In genomic region chr1:182603646-182604127, GRCh38 we compare ENCODE assay signal across 8 cellular contexts. TPM values are rescaled to one million over a fixed set of nuclear protein-coding genes. Genes with fewer than 3 reads are reported as not detected.
DNase-seq lines count a peak whose midpoint lies in the region; ATAC-seq, FAIRE-seq and TF ChIP-seq lines count a peak whose summit lies in the region.

No MANE protein-coding gene starts in this region.

- FAIRE-seq in small intestine (lab: Jason Lieb, UNC): no peak

- TF ChIP-seq CTCF in choroid plexus epithelial cell (conservative IDR thresholded peaks at IDR 0.05; ENCODE audit: low read depth, low read length): no peak
- no peak for TF ChIP-seq CTCF in neural progenitor cell (IDR thresholded peaks at IDR 0.05)
- no peak for TF ChIP-seq CTCF in WERI-Rb-1 (IDR thresholded peaks at IDR 0.05; ENCODE audit: low read depth, low read length)
- no peak for TF ChIP-seq CTCF in GM13976 (IDR thresholded peaks at IDR 0.05; ENCODE audit: borderline replicate concordance, control extremely low read depth, extremely low read depth, insufficient read depth, missing control alignments)

- H3K4me3 ChIP-seq in choroid plexus epithelial cell (ENCODE audit: low read depth, low read length) (peak overlapping the region; percentile 49), neural progenitor cell (peak overlapping the region; percentile 42), WERI-Rb-1 (ENCODE audit: low read depth, low read length) (no peak overlapping the region), small intestine (ENCODE audit: low read depth in 1 of 2, low read length in 2 of 2) (peak overlapping the region in 1 of 2 donors; percentile 38)

- in situ Hi-C loops in GM13976 (cut with MboI; ENCODE audit: low sequenced_read_pairs, unreplicated experiment): no loop called here

- H3K27ac ChIP-seq in neural progenitor cell: no peak overlapping the region
- no peak overlapping the region for H3K27ac ChIP-seq in WERI-Rb-1
- H3K27ac ChIP-seq in small intestine (ENCODE audit: low read depth in 1 of 2, low read length in 1 of 2): peak overlapping the region in 1 of 2 donors; percentile 18

- H3K36me3 Mint-ChIP-seq in activated T-cell treated with anti-CD3 and anti-CD28 coated beads, Interleukin-2, amount 50 U/mL, for 4 hours (ENCODE audit: insufficient read depth): peaks cover 11% of the 10 kb centered on the region
- no peaks in the 10 kb centered on the region for H3K36me3 Mint-ChIP-seq in activated T-cell treated with anti-CD3 and anti-CD28 coated beads, Interleukin-2, amount 50 U/mL, for 24 hours (ENCODE audit: low read depth)
- H3K36me3 Mint-ChIP-seq in neural progenitor cell: no peaks in the 10 kb centered on the region

- no peak overlapping the region for H3K27ac Mint-ChIP-seq in activated T-cell treated with anti-CD3 and anti-CD28 coated beads, Interleukin-2, amount 50 U/mL, for 24 hours
- H3K27ac Mint-ChIP-seq in neural progenitor cell: no peak overlapping the region

- no peak overlapping the region for H3K4me3 Mint-ChIP-seq in activated T-cell treated with anti-CD3 and anti-CD28 coated beads, Interleukin-2, amount 50 U/mL, for 4 hours
- H3K4me3 Mint-ChIP-seq in activated T-cell treated with anti-CD3 and anti-CD28 coated beads, Interleukin-2, amount 50 U/mL, for 24 hours: no peak overlapping the region
- peak overlapping the region; percentile 80 for H3K4me3 Mint-ChIP-seq in neural progenitor cell

- H3K36me3 ChIP-seq in neural progenitor cell (no peaks in the 10 kb centered on the region), WERI-Rb-1 (no peaks in the 10 kb centered on the region), small intestine (ENCODE audit: control insufficient read depth in 2 of 2, insufficient read depth in 2 of 2, low read length in 2 of 2) (no peaks in the 10 kb centered on the region)

- no peaks in the 10 kb centered on the region for H4K20me1 ChIP-seq in neural progenitor cell (ENCODE audit: low read depth)

- peaks cover 8% of the 10 kb centered on the region for H3K27me3 Mint-ChIP-seq in activated T-cell treated with anti-CD3 and anti-CD28 coated beads, Interleukin-2, amount 50 U/mL, for 4 hours (ENCODE audit: low read depth)
- peaks cover 16% of the 10 kb centered on the region for H3K27me3 Mint-ChIP-seq in activated T-cell treated with anti-CD3 and anti-CD28 coated beads, Interleukin-2, amount 50 U/mL, for 24 hours
- H3K27me3 Mint-ChIP-seq in neural progenitor cell (ENCODE audit: insufficient read depth, low read depth): peaks cover 17% of the 10 kb centered on the region

- no peak for DNase-seq in activated T-cell treated with anti-CD3 and anti-CD28 coated beads, Interleukin-2, amount 50 U/mL, for 4 hours
- no peak for DNase-seq in activated T-cell treated with anti-CD3 and anti-CD28 coated beads, Interleukin-2, amount 50 U/mL, for 24 hours
- DNase-seq in choroid plexus epithelial cell (ENCODE audit: low read depth) (no peak), neural progenitor cell (ENCODE audit: low spot score) (peak; percentile 37), WERI-Rb-1 (no peak), GM13976 (ENCODE audit: low spot score) (no peak), small intestine (no peak)

- H3K27me3 ChIP-seq in neural progenitor cell: peaks cover 35% of the 10 kb centered on the region
- no peaks in the 10 kb centered on the region for H3K27me3 ChIP-seq in WERI-Rb-1 (ENCODE audit: insufficient read depth, low read depth, severe bottlenecking)
- no peaks in the 10 kb centered on the region for H3K27me3 ChIP-seq in small intestine (ENCODE audit: control insufficient read depth in 2 of 2, insufficient read depth in 2 of 2, low read length in 2 of 2)

- peak overlapping the region; percentile 75 for H3K4me2 ChIP-seq in neural progenitor cell

- peaks cover 22% of the 10 kb centered on the region for H3F3A ChIP-seq in neural progenitor cell (ENCODE audit: low read depth)

- ATAC-seq in activated T-cell treated with anti-CD3 and anti-CD28 coated beads, Interleukin-2, amount 50 U/mL, for 4 hours: peak; percentile 10 to 12
- ATAC-seq in HG03558 (IDR thresholded peaks at IDR 0.05; ENCODE audit: extremely low read depth, unreplicated experiment): peak; percentile 2

- H3K79me2 ChIP-seq in neural progenitor cell (ENCODE audit: low read depth): no peaks in the 10 kb centered on the region

- WGBS in small intestine, 3 donors: 2 to 3% (median 2%) methylated on average over 9 of the region's 9 CpGs

- no peaks in the 10 kb centered on the region for H3K9me3 ChIP-seq in neural progenitor cell (ENCODE audit: low read depth)
- H3K9me3 ChIP-seq in WERI-Rb-1 (ENCODE audit: severe bottlenecking): no peaks in the 10 kb centered on the region
- H3K9me3 ChIP-seq in small intestine (ENCODE audit: control insufficient read depth, low read depth): no peaks in the 10 kb centered on the region

- no peak overlapping the region for H3K9ac ChIP-seq in neural progenitor cell

- H3K4me1 Mint-ChIP-seq in activated T-cell treated with anti-CD3 and anti-CD28 coated beads, Interleukin-2, amount 50 U/mL, for 4 hours (ENCODE audit: low read depth): peaks cover 29% of the 10 kb centered on the region
- H3K4me1 Mint-ChIP-seq in activated T-cell treated with anti-CD3 and anti-CD28 coated beads, Interleukin-2, amount 50 U/mL, for 24 hours (ENCODE audit: low read depth): peaks cover 47% of the 10 kb centered on the region
- H3K4me1 Mint-ChIP-seq in neural progenitor cell: peaks cover 40% of the 10 kb centered on the region

- peaks cover 36% of the 10 kb centered on the region for H3K4me1 ChIP-seq in neural progenitor cell
- H3K4me1 ChIP-seq in small intestine (ENCODE audit: control insufficient read depth in 2 of 2, insufficient read depth in 1 of 2, low read depth in 1 of 2, low read length in 1 of 2): no peaks in the 10 kb centered on the region

- H3K9me3 Mint-ChIP-seq in activated T-cell treated with anti-CD3 and anti-CD28 coated beads, Interleukin-2, amount 50 U/mL, for 4 hours: no peaks in the 10 kb centered on the region
- no peaks in the 10 kb centered on the region for H3K9me3 Mint-ChIP-seq in activated T-cell treated with anti-CD3 and anti-CD28 coated beads, Interleukin-2, amount 50 U/mL, for 24 hours
- no peaks in the 10 kb centered on the region for H3K9me3 Mint-ChIP-seq in neural progenitor cell

- peak overlapping the region; percentile 67 for H2AFZ ChIP-seq in neural progenitor cell (replicated peaks)

RNA-seq across cellular contexts. Expression of gene RGS16, which starts 0.5 kb away (rescaled TPM):
- 10 to 100 TPM; 38.8 to 62.8 (median 53.6) TPM for total RNA-seq in activated T-cell treated with anti-CD3 and anti-CD28 coated beads, Interleukin-2, amount 50 U/mL, for 4 hours
- total RNA-seq in neural progenitor cell (ENCODE audit: low replicate concordance): 12.5 and 16.4 TPM in 2 replicates
- 1 to 10 TPM in 1 of 3 donors, under 1 TPM in 2; 0.27 to 2.8 (median 0.45) TPM for polyA plus RNA-seq in small intestine

RNA-seq across cellular contexts. Expression of gene RNASEL, which starts 14.6 kb away (rescaled TPM):
- total RNA-seq in activated T-cell treated with anti-CD3 and anti-CD28 coated beads, Interleukin-2, amount 50 U/mL, for 4 hours: 1 to 10 TPM; 1.7 to 2.5 (median 2.0) TPM
- total RNA-seq in neural progenitor cell (ENCODE audit: low replicate concordance): 3.6 and 6.2 TPM in 2 replicates
- 1 to 10 TPM; 4.9 to 9.4 (median 5.0) TPM for polyA plus RNA-seq in small intestine
